9 cellular contexts compared by ENCODE assay signal in genomic region chr4:68904786-68905185, GRCh38. TPM values are rescaled to one million over a fixed set of nuclear protein-coding genes. Genes with fewer than 3 reads are reported as not detected.
A peak's percentile ranks its signal among the peaks of the same experiment; 100 is the strongest.
DNase-seq lines count a peak whose midpoint lies in the region; ATAC-seq and TF ChIP-seq lines count a peak whose summit lies in the region.
"Had no signal": no experiment of that assay in that cellular context is flagged by ENCODE, and none has a peak within 500 bp of the region (broad histone marks: within the 10 kb centered on the region; RNA-seq: fewer than 3 reads in every experiment).

No MANE protein-coding gene starts in this region.

- peaks cover 5% of the 10 kb centered on the region for H3K27me3 Mint-ChIP-seq in activated T-helper 17 cell treated with anti-CD3 and anti-CD28 coated beads, Interleukin-2, amount 50 U/mL, for 72 hours

- intact Hi-C loops in lower lobe of right lung (cut with DNase I), result no loop called here

- no peak overlapping the region for H3K27ac ChIP-seq in lower lobe of right lung

- no peaks in the 10 kb centered on the region for H3K36me3 Mint-ChIP-seq in activated T-helper 17 cell treated with anti-CD3 and anti-CD28 coated beads, Interleukin-2, amount 50 U/mL, for 72 hours (ENCODE audit: low read depth)

- ATAC-seq in HG02852 (IDR thresholded peaks at IDR 0.05; ENCODE audit: unreplicated experiment), result peak; percentile 65
- ATAC-seq in SK-N-SH treated with all-trans-retinoic acid at 6 μM for 48 hours, result peak; percentile 68
- ATAC-seq in lower lobe of right lung, result peak; percentile 43 to 51
- no peak for ATAC-seq in activated T-helper 17 cell treated with anti-CD3 and anti-CD28 coated beads, Interleukin-2, amount 50 U/mL, for 72 hours (replicated peaks)

- no peaks in the 10 kb centered on the region for H3K27me3 ChIP-seq in lower lobe of right lung (ENCODE audit: low read depth)

- peaks cover 10% of the 10 kb centered on the region for H3K4me1 ChIP-seq in lower lobe of right lung

- no peaks in the 10 kb centered on the region for H3K9me3 Mint-ChIP-seq in activated T-helper 17 cell treated with anti-CD3 and anti-CD28 coated beads, Interleukin-2, amount 50 U/mL, for 72 hours

- H3K36me3 ChIP-seq in lower lobe of right lung, result no peaks in the 10 kb centered on the region

- no peak overlapping the region for H3K4me3 Mint-ChIP-seq in activated T-helper 17 cell treated with anti-CD3 and anti-CD28 coated beads, Interleukin-2, amount 50 U/mL, for 72 hours

- peak overlapping the region; percentile 4 for H3K4me3 ChIP-seq in GM12865 (ENCODE audit: low read depth, low read length)
- H3K4me3 ChIP-seq in lower lobe of right lung, result peak overlapping the region; percentile 24

- no peaks in the 10 kb centered on the region for H3K9me3 ChIP-seq in lower lobe of right lung

- TF ChIP-seq CTCF in GM12865 (IDR thresholded peaks at IDR 0.05; ENCODE audit: insufficient read depth, low read depth, low read length, missing control alignments) (peak; percentile 29), lower lobe of right lung (IDR thresholded peaks at IDR 0.05) (no peak)

- peak; percentile 78 for DNase-seq in GM12865 (ENCODE audit: low read depth)
- no peak for DNase-seq in lower lobe of right lung
- DNase-seq in middle frontal gyrus (ENCODE audit: extremely low spot score, low spot score), result no peak
- no peak for DNase-seq in NCI-H2196 treated with DMSO at 0.1 percent for 48 hours (lab: John Stamatoyannopoulos, UW; ENCODE audit: unreplicated experiment)
- DNase-seq in stimulated activated CD4-positive, alpha-beta T cell treated with anti-CD3 and anti-CD28 coated beads, Interleukin-1b, Interleukin-23, amount 100 ng/mL, for 48 hours, result no peak
- DNase-seq: RPMI8226 had no signal

- no peak overlapping the region for H3K27ac Mint-ChIP-seq in activated T-helper 17 cell treated with anti-CD3 and anti-CD28 coated beads, Interleukin-2, amount 50 U/mL, for 72 hours

- no peaks in the 10 kb centered on the region for H3K4me1 Mint-ChIP-seq in activated T-helper 17 cell treated with anti-CD3 and anti-CD28 coated beads, Interleukin-2, amount 50 U/mL, for 72 hours

TF ChIP-seq in SK-N-SH treated with all-trans-retinoic acid at 6 μM for 48 hours, 23 proteins besides CTCF, POLR2A, EP300 and RAD21:
- TF ChIP-seq POU6F1 (CRISPR knock-in tag; IDR thresholded peaks at IDR 0.05; ENCODE audit: borderline replicate concordance, low read depth) (no peak), ESRRG (CRISPR knock-in tag; IDR thresholded peaks at IDR 0.05) (no peak), OSR1 (CRISPR knock-in tag; IDR thresholded peaks at IDR 0.05) (no peak), TSHZ2 (CRISPR knock-in tag; IDR thresholded peaks at IDR 0.05) (no peak), ISL1 (CRISPR knock-in tag; IDR thresholded peaks at IDR 0.05) (no peak), GLIS3 (CRISPR knock-in tag; IDR thresholded peaks at IDR 0.05) (no peak), RARB (CRISPR knock-in tag; IDR thresholded peaks at IDR 0.05) (no peak), ZNF565 (CRISPR knock-in tag; conservative IDR thresholded peaks at IDR 0.05; ENCODE audit: low read depth) (no peak), ZFP30 (CRISPR knock-in tag; IDR thresholded peaks at IDR 0.05) (no peak), ARNTL (CRISPR knock-in tag; IDR thresholded peaks at IDR 0.05; ENCODE audit: borderline replicate concordance, low read depth) (no peak), CREB5 (CRISPR knock-in tag; IDR thresholded peaks at IDR 0.05; ENCODE audit: low read depth) (no peak), ZFP3 (CRISPR knock-in tag; IDR thresholded peaks at IDR 0.05) (no peak)
- TF ChIP-seq, protein P1, sequence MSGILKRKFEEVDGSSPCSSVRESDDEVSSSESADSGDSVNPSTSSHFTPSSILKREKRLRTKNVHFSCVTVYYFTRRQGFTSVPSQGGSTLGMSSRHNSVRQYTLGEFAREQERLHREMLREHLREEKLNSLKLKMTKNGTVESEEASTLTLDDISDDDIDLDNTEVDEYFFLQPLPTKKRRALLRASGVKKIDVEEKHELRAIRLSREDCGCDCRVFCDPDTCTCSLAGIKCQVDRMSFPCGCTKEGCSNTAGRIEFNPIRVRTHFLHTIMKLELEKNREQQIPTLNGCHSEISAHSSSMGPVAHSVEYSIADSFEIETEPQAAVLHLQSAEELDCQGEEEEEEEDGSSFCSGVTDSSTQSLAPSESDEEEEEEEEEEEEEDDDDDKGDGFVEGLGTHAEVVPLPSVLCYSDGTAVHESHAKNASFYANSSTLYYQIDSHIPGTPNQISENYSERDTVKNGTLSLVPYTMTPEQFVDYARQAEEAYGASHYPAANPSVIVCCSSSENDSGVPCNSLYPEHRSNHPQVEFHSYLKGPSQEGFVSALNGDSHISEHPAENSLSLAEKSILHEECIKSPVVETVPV (CRISPR knock-in tag; IDR thresholded peaks at IDR 0.05), result no peak

RNA-seq across cellular contexts. Expression of gene UGT2A3, which starts 46.8 kb away (rescaled TPM):
- total RNA-seq in lower lobe of right lung, result not detected
- total RNA-seq in activated T-helper 17 cell treated with anti-CD3 and anti-CD28 coated beads, Interleukin-2, amount 50 U/mL, for 72 hours, result not detected
